ENCODE assay signal across 8 cellular contexts in the genomic region with DNA sequence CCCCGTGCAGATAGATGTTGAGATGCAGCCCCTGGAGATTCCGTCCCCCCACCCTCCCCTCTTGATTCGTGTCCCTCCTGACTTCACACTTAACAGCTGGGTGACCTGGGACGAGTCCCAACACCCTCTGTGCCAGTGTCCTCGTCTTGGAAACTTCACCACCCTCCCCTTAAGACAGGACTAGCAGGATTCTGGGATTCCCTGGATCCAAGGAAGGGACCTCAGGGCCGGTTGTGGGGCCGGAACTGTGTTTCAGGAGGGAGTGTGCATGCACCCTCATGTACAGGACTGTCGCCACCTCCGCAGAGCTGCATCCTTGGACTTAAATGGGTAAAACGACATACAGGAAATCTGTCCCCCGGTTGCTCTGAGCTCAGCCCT. TPM values are rescaled to one million over a fixed set of nuclear protein-coding genes. Genes with fewer than 3 reads are reported as not detected.
DNase-seq lines count a peak whose midpoint lies in the region; ATAC-seq, FAIRE-seq and TF ChIP-seq lines count a peak whose summit lies in the region.

No MANE protein-coding gene starts in this region.

- intact Hi-C loops in endothelial cell of umbilical vein (cut with micrococcal nuclease), result no loop called here

- dilution Hi-C loops in endothelial cell of umbilical vein (cut with MboI; ENCODE audit: extremely low pct_ligation_motif_present, low sequenced_read_pairs), result no loop called here

- no peaks in the 10 kb centered on the region for H3K27me3 ChIP-seq in endothelial cell of umbilical vein (ENCODE audit: control insufficient read depth in 2 of 2, insufficient read depth in 2 of 2, low read length in 2 of 2)
- H3K27me3 ChIP-seq in neutrophil, result no peaks in the 10 kb centered on the region

- peak overlapping the region; percentile 53 for H3K4me2 ChIP-seq in endothelial cell of umbilical vein (ENCODE audit: insufficient read depth, low read length)

- CTCF ChIA-PET in endothelial cell of umbilical vein (lab: Charles Lee), result interaction anchor here (1.0 to 2.0 kb wide), 3 partner anchors 9 to 93 kb away, joined by 3 to 6 read pairs (median 5); no protein-coding TSS in a partner anchor

- DNase-seq in activated CD8-positive, alpha-beta memory T cell treated with anti-CD3 and anti-CD28 coated beads for 24 hours, result peak; percentile 70
- no peak for DNase-seq in activated CD8-positive, alpha-beta memory T cell treated with anti-CD3 and anti-CD28 coated beads, Interleukin-2, amount 50 U/mL, for 48 hours
- DNase-seq in UCSD-AML1 (lab: John Stamatoyannopoulos, UW; ENCODE audit: unreplicated experiment) (peak; percentile 54), endothelial cell of umbilical vein (ENCODE audit: low read depth, low spot score) (peak; percentile 19), GM19238 (ENCODE audit: insufficient read length, low spot score) (no peak)

- peaks cover 76% of the 10 kb centered on the region for H3K79me2 ChIP-seq in endothelial cell of umbilical vein (ENCODE audit: control insufficient read depth, insufficient read depth, low read length)

- no peak overlapping the region for H2AFZ ChIP-seq in endothelial cell of umbilical vein (ENCODE audit: low read depth, low read length)

- POLR2A ChIA-PET in endothelial cell of umbilical vein (lab: Charles Lee), result no interaction called here

- no TSS peak for BruUV-seq in endothelial cell of umbilical vein (replicated peaks; lab: Mats Ljungman, UMichigan)

- peaks cover 44% of the 10 kb centered on the region for H3K4me1 ChIP-seq in endothelial cell of umbilical vein (ENCODE audit: control insufficient read depth, extremely low read depth, insufficient read depth, low read length)
- H3K4me1 ChIP-seq in neutrophil (ENCODE audit: control insufficient read depth in 1 of 2, insufficient read depth in 1 of 2, low read depth in 1 of 2, low read length in 1 of 2), result peaks cover 51 to 56% of the 10 kb centered on the region in 2 experiments

- H3K9me3 ChIP-seq in endothelial cell of umbilical vein (replicated peaks; ENCODE audit: control insufficient read depth, insufficient read depth, low read length) (no peaks in the 10 kb centered on the region), neutrophil (no peaks in the 10 kb centered on the region)

- FAIRE-seq in endothelial cell of umbilical vein (lab: Jason Lieb, UNC), result peak; percentile 67

- no peak for TF ChIP-seq CTCF in endothelial cell of umbilical vein (IDR thresholded peaks at IDR 0.05; ENCODE audit: extremely low read depth in 1 of 2, insufficient read depth in 1 of 2, low read depth in 1 of 2, low read length in 2 of 2)
- TF ChIP-seq CTCF in neutrophil (IDR thresholded peaks at IDR 0.05), result no peak

- no peaks in the 10 kb centered on the region for H3K36me3 ChIP-seq in endothelial cell of umbilical vein (ENCODE audit: control insufficient read depth in 2 of 2, extremely low read depth in 1 of 2, insufficient read depth in 2 of 2, low read length in 2 of 2)
- H3K36me3 ChIP-seq in neutrophil, result peaks cover 23% of the 10 kb centered on the region

- ATAC-seq in esophagus mucosa, result no peak
- no peak for ATAC-seq in HG02588 (IDR thresholded peaks at IDR 0.05; ENCODE audit: unreplicated experiment)

- peak overlapping the region; percentile 84 for H3K9ac ChIP-seq in endothelial cell of umbilical vein (replicated peaks; ENCODE audit: extremely low read depth, insufficient read depth, low read length)

- TF ChIP-seq POLR2A in endothelial cell of umbilical vein (IDR thresholded peaks at IDR 0.05; ENCODE audit: low read depth, low read length), result peak; percentile 10

- H3K4me3 ChIP-seq in endothelial cell of umbilical vein (replicated peaks in 1 of 3; ENCODE audit: insufficient read depth in 1 of 3, low read depth in 1 of 3, low read length in 3 of 3) (peak overlapping the region; percentile 52 to 90 (median 89)), neutrophil (ENCODE audit: low read depth in 1 of 2, low read length in 1 of 2) (peak overlapping the region; percentile 91 to 92)

- no peaks in the 10 kb centered on the region for H3K9me1 ChIP-seq in endothelial cell of umbilical vein (replicated peaks; ENCODE audit: control insufficient read depth, extremely low read depth, insufficient read depth, low read length)

- H3K27ac ChIP-seq in endothelial cell of umbilical vein (ENCODE audit: insufficient read depth, low read depth, low read length) (peak overlapping the region; percentile 64), neutrophil (peak overlapping the region; percentile 93)

- no peaks in the 10 kb centered on the region for H4K20me1 ChIP-seq in endothelial cell of umbilical vein (replicated peaks; ENCODE audit: control insufficient read depth, extremely low read depth, insufficient read depth, low read length)

TF ChIP-seq in endothelial cell of umbilical vein, 7 proteins besides CTCF, POLR2A, EP300 and RAD21:
- TF ChIP-seq GATA2 (IDR thresholded peaks at IDR 0.05; ENCODE audit: insufficient read depth, insufficient read length, low read depth, low read length), result no peak
- no peak for TF ChIP-seq FOS (IDR thresholded peaks at IDR 0.05; ENCODE audit: borderline replicate concordance, insufficient read depth, low read length)
- no peak for TF ChIP-seq POLR2AphosphoS5 (IDR thresholded peaks at IDR 0.05; ENCODE audit: insufficient read depth, low read depth, low read length)
- TF ChIP-seq, protein P1, sequence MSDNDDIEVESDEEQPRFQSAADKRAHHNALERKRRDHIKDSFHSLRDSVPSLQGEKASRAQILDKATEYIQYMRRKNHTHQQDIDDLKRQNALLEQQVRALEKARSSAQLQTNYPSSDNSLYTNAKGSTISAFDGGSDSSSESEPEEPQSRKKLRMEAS (IDR thresholded peaks at IDR 0.05; ENCODE audit: insufficient read depth, insufficient read length), result no peak
- no peak for TF ChIP-seq MYC (IDR thresholded peaks at IDR 0.05; ENCODE audit: low read depth, low read length)
- no peak for TF ChIP-seq EZH2 (IDR thresholded peaks at IDR 0.05; ENCODE audit: borderline replicate concordance, low read depth, low read length, severe bottlenecking)

RNA-seq across cellular contexts. Expression of a gene that starts 1.0 kb away (rescaled TPM):
- 119 and 124 TPM in 2 replicates for total RNA-seq in endothelial cell of umbilical vein
- 64.4 and 69.8 TPM in 2 replicates for polyA plus RNA-seq in endothelial cell of umbilical vein
- 43.2 and 47.5 TPM in 2 replicates for polyA plus RNA-seq in endothelial cell of umbilical vein (2011; cell fraction: cytosol; rRNA removed)
- polyA plus RNA-seq in endothelial cell of umbilical vein (2011; cell fraction: nucleus; rRNA removed), result 227 and 234 TPM in 2 replicates
- 76.5 and 94.6 TPM in 2 replicates for polyA plus RNA-seq in endothelial cell of umbilical vein (2012)
- polyA minus RNA-seq in endothelial cell of umbilical vein, result 97.0 and 109 TPM in 2 replicates
- polyA minus RNA-seq in endothelial cell of umbilical vein (2011; cell fraction: cytosol; rRNA and poly(A)+ RNA removed), result 42.7 TPM
- polyA minus RNA-seq in endothelial cell of umbilical vein (2011; cell fraction: nucleus; rRNA and poly(A)+ RNA removed), result 104 and 123 TPM in 2 replicates
- total RNA-seq in esophagus mucosa, result 27.4 TPM

RNA-seq across cellular contexts. Expression of a gene that starts 1.3 kb away (rescaled TPM):
- total RNA-seq in endothelial cell of umbilical vein, result 23.4 and 30.3 TPM in 2 replicates
- 9.0 and 9.6 TPM in 2 replicates for polyA plus RNA-seq in endothelial cell of umbilical vein
- polyA plus RNA-seq in endothelial cell of umbilical vein (2011; cell fraction: cytosol; rRNA removed), result 16.1 and 17.5 TPM in 2 replicates
- polyA plus RNA-seq in endothelial cell of umbilical vein (2011; cell fraction: nucleus; rRNA removed), result 17.8 and 25.4 TPM in 2 replicates
- 12.6 and 15.8 TPM in 2 replicates for polyA plus RNA-seq in endothelial cell of umbilical vein (2012)
- 7.9 and 8.0 TPM in 2 replicates for polyA minus RNA-seq in endothelial cell of umbilical vein
- polyA minus RNA-seq in endothelial cell of umbilical vein (2011; cell fraction: cytosol; rRNA and poly(A)+ RNA removed), result 13.7 TPM
- polyA minus RNA-seq in endothelial cell of umbilical vein (2011; cell fraction: nucleus; rRNA and poly(A)+ RNA removed), result 7.5 and 8.4 TPM in 2 replicates
- 6.1 TPM for total RNA-seq in esophagus mucosa

RNA-seq across cellular contexts. Expression of a gene that starts 49.9 kb away (rescaled TPM):
- 2.2 and 2.9 TPM in 2 replicates for total RNA-seq in endothelial cell of umbilical vein
- polyA plus RNA-seq in endothelial cell of umbilical vein, result 3.9 and 5.3 TPM in 2 replicates
- 1.8 and 2.4 TPM in 2 replicates for polyA plus RNA-seq in endothelial cell of umbilical vein (2011; cell fraction: cytosol; rRNA removed)
- polyA plus RNA-seq in endothelial cell of umbilical vein (2011; cell fraction: nucleus; rRNA removed), result 5.1 and 5.5 TPM in 2 replicates
- polyA plus RNA-seq in endothelial cell of umbilical vein (2012), result 0.95 and 1.8 TPM in 2 replicates
- 2.0 and 3.2 TPM in 2 replicates for polyA minus RNA-seq in endothelial cell of umbilical vein
- not detected for polyA minus RNA-seq in endothelial cell of umbilical vein (2011; cell fraction: cytosol; rRNA and poly(A)+ RNA removed)
- 2.8 and 3.6 TPM in 2 replicates for polyA minus RNA-seq in endothelial cell of umbilical vein (2011; cell fraction: nucleus; rRNA and poly(A)+ RNA removed)
- 2.0 TPM for total RNA-seq in esophagus mucosa

Comparison
In these comparisons a context has a peak if more than half of its experiments do, and no peak if none do; other contexts are left out.
1. DNase-seq: peak in activated CD8-positive, alpha-beta memory T cell treated with anti-CD3 and anti-CD28 coated beads for 24 hours (single experiment), UCSD-AML1 (single experiment) and endothelial cell of umbilical vein (single experiment); none in activated CD8-positive, alpha-beta memory T cell treated with anti-CD3 and anti-CD28 coated beads, Interleukin-2, amount 50 U/mL, for 48 hours (single experiment) and GM19238 (single experiment).